9 cellular contexts compared by ENCODE assay signal in the genomic region with DNA sequence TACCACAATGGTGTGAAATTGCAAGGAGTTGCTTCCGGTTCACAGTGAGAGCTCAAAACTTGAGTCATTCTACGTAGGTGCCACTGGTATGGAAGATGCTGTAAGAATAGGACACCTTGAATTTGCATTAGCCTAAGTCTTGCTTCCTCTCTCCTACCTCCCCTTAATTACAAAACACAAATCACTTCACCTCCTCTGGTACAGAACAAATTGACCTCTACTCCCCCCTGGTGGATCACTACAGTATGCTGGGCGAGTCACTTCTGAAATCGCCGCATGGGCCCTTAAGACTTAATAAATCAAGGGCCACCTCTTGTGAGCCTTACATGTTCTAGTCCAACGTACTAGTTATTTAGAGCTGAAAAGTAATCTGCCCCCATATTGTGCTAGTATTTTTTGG.
DNase-seq lines count a peak whose midpoint lies in the region; ATAC-seq and TF ChIP-seq lines count a peak whose summit lies in the region.
"Had no signal": no experiment of that assay in that cellular context is flagged by ENCODE, and none has a peak within 500 bp of the region (broad histone marks: within the 10 kb centered on the region; RNA-seq: fewer than 3 reads in every experiment).

No MANE protein-coding gene starts in this region.

- no peaks in the 10 kb centered on the region for H3K9me3 ChIP-seq in vagina

- H3K27me3 ChIP-seq in vagina: no peaks in the 10 kb centered on the region

- no peaks in the 10 kb centered on the region for H3K4me1 ChIP-seq in vagina

- intact Hi-C loops in Right ventricle myocardium superior (cut with DNase I) (no loop called here), left ventricle myocardium superior (cut with micrococcal nuclease) (no loop called here), vagina (cut with DNase I) (loop anchor here (5.0 kb wide), 1 partner anchor 1502 kb away; no protein-coding TSS in a partner anchor)

- no peak overlapping the region for H3K27ac ChIP-seq in VCaP
- no peak overlapping the region for H3K27ac ChIP-seq in vagina
- H3K27ac ChIP-seq: epithelial cell of prostate had no signal

- no peaks in the 10 kb centered on the region for H3K36me3 ChIP-seq in vagina

- peak; percentile 45 for ATAC-seq in Right ventricle myocardium superior (ENCODE audit: poor library complexity)
- ATAC-seq in left ventricle myocardium superior: no peak
- ATAC-seq in GM21529 (IDR thresholded peaks at IDR 0.05; ENCODE audit: unreplicated experiment): peak; percentile 81

- peak; percentile 72 for TF ChIP-seq CTCF in VCaP (conservative IDR thresholded peaks at IDR 0.05)
- no peak for TF ChIP-seq CTCF in vagina (IDR thresholded peaks at IDR 0.05)

- H3K4me3 ChIP-seq in vagina: no peak overlapping the region

- DNase-seq in Right ventricle myocardium superior (no peak), left ventricle myocardium superior (no peak), HuH-7 (ENCODE audit: low spot score) (peak; percentile 11), kidney tubule cell (ENCODE audit: low spot score) (peak; percentile 7), NCI-H1092 (lab: John Stamatoyannopoulos, UW) (no peak), vagina (ENCODE audit: extremely low spot score in 2 of 2) (no peak)

- no peak for TF ChIP-seq POLR2A in vagina (IDR thresholded peaks at IDR 0.05)

Comparison
In these comparisons a context has a peak if more than half of its experiments do, and no peak if none do; other contexts are left out.
1. DNase-seq: peak in HuH-7 (single experiment) and kidney tubule cell (single experiment); none in Right ventricle myocardium superior (single experiment), left ventricle myocardium superior (single experiment), NCI-H1092 (single experiment) and vagina (0 of 2).